ENCODE assay signal across 8 cellular contexts in the genomic region with DNA sequence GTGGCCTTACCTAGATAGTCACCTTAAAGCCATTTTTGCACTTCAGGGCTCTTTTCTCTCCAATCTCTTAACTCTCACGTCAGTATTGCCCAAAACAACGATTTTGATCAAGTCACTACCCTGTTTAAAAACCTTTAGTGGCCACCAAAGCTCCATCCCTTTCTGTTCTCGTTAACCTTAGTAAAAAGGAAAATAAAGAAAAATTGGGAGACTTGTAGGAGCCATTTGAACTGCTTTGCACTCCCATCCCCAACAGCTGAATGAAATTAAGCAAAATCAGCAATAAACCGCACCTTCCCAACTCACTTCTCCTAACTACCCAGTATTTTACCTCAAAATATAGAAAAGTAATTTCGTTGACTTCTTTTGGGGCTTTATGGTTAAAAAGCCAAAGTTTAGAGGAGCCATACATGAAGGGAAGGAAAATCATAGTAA. TPM values are rescaled to one million over a fixed set of nuclear protein-coding genes. Genes with fewer than 3 reads are reported as not detected.
DNase-seq lines count a peak whose midpoint lies in the region; FAIRE-seq and TF ChIP-seq lines count a peak whose summit lies in the region.

No MANE protein-coding gene starts in this region.

- H3K4me3 Mint-ChIP-seq in activated naive CD4-positive, alpha-beta T cell treated with anti-CD3 and anti-CD28 coated beads, Interleukin-2, amount 50 U/mL, for 24 hours, result peak overlapping the region; percentile 97
- H3K4me3 Mint-ChIP-seq in type B pancreatic cell, result peak overlapping the region; percentile 90

- H3K9ac ChIP-seq in mesenchymal stem cell (ENCODE audit: low read length), result peak overlapping the region; percentile 89

- no peaks in the 10 kb centered on the region for H3K27me3 ChIP-seq in brain microvascular endothelial cell (replicated peaks)
- no peaks in the 10 kb centered on the region for H3K27me3 ChIP-seq in mesenchymal stem cell (ENCODE audit: control insufficient read depth in 1 of 2, insufficient read depth in 1 of 2, low read length in 2 of 2)

- H3K14ac ChIP-seq in mesenchymal stem cell (ENCODE audit: low read length in 2 of 2), result no peak overlapping the region

- peaks cover 45% of the 10 kb centered on the region for H3K4me1 Mint-ChIP-seq in activated naive CD4-positive, alpha-beta T cell treated with anti-CD3 and anti-CD28 coated beads, Interleukin-2, amount 50 U/mL, for 24 hours
- H3K4me1 Mint-ChIP-seq in type B pancreatic cell (ENCODE audit: unreplicated experiment), result peaks cover 18% of the 10 kb centered on the region

- peak overlapping the region; percentile 89 for H3K27ac Mint-ChIP-seq in activated naive CD4-positive, alpha-beta T cell treated with anti-CD3 and anti-CD28 coated beads, Interleukin-2, amount 50 U/mL, for 24 hours
- H3K27ac Mint-ChIP-seq in type B pancreatic cell, result peak overlapping the region; percentile 80

- no peak overlapping the region for H4K91ac ChIP-seq in mesenchymal stem cell (ENCODE audit: low read length)

- H4K8ac ChIP-seq in mesenchymal stem cell (ENCODE audit: low read length), result peak overlapping the region; percentile 94

- no peak overlapping the region for H3K23ac ChIP-seq in mesenchymal stem cell (ENCODE audit: low read length in 2 of 2)

- H2BK12ac ChIP-seq in mesenchymal stem cell (ENCODE audit: low read length in 2 of 2), result no peak overlapping the region

- FAIRE-seq in GM12892 (lab: Jason Lieb, UNC), result no peak

- H3K36me3 ChIP-seq in brain microvascular endothelial cell (replicated peaks), result no peaks in the 10 kb centered on the region
- H3K36me3 ChIP-seq in mesenchymal stem cell (ENCODE audit: control insufficient read depth in 1 of 2, insufficient read depth in 2 of 2, low read depth in 1 of 2, low read length in 2 of 2), result no peaks in the 10 kb centered on the region

- no peaks in the 10 kb centered on the region for H3K79me1 ChIP-seq in mesenchymal stem cell (replicated peaks; ENCODE audit: low read length, poor library complexity, severe bottlenecking)

- peak overlapping the region; percentile 72 for H2AFZ ChIP-seq in mesenchymal stem cell (ENCODE audit: low read depth, low read length)

- H3K9me3 Mint-ChIP-seq in activated naive CD4-positive, alpha-beta T cell treated with anti-CD3 and anti-CD28 coated beads, Interleukin-2, amount 50 U/mL, for 24 hours, result no peaks in the 10 kb centered on the region
- no peaks in the 10 kb centered on the region for H3K9me3 Mint-ChIP-seq in type B pancreatic cell

- peaks cover 3% of the 10 kb centered on the region for H3K4me1 ChIP-seq in mesenchymal stem cell (ENCODE audit: control insufficient read depth, insufficient read depth, low read depth, low read length)

- no peaks in the 10 kb centered on the region for H3K9me3 ChIP-seq in mesenchymal stem cell (ENCODE audit: control insufficient read depth, low read length)

- TF ChIP-seq POLR2A in GM12892 (IDR thresholded peaks at IDR 0.05; ENCODE audit: low read depth, low read length), result no peak

- no peak overlapping the region for H2BK5ac ChIP-seq in mesenchymal stem cell (ENCODE audit: low read depth, low read length, poor library complexity, severe bottlenecking)

- H3K36me3 Mint-ChIP-seq in activated naive CD4-positive, alpha-beta T cell treated with anti-CD3 and anti-CD28 coated beads, Interleukin-2, amount 50 U/mL, for 24 hours, result peaks cover 1% of the 10 kb centered on the region
- no peaks in the 10 kb centered on the region for H3K36me3 Mint-ChIP-seq in type B pancreatic cell

- TF ChIP-seq CTCF in brain microvascular endothelial cell (IDR thresholded peaks at IDR 0.05; ENCODE audit: low read depth, low read length, missing control alignments) (no peak), type B pancreatic cell (conservative IDR thresholded peaks at IDR 0.05) (no peak)

- peak overlapping the region; percentile 78 for H3K4me2 ChIP-seq in mesenchymal stem cell (ENCODE audit: low read length, poor library complexity, severe bottlenecking)

- no peak overlapping the region for H3K27ac ChIP-seq in brain microvascular endothelial cell
- no peak overlapping the region for H3K27ac ChIP-seq in mesenchymal stem cell (ENCODE audit: low read length, poor library complexity, severe bottlenecking)

- no peaks in the 10 kb centered on the region for H3K27me3 Mint-ChIP-seq in activated naive CD4-positive, alpha-beta T cell treated with anti-CD3 and anti-CD28 coated beads, Interleukin-2, amount 50 U/mL, for 24 hours
- no peaks in the 10 kb centered on the region for H3K27me3 Mint-ChIP-seq in type B pancreatic cell

- no peak overlapping the region for H2BK15ac ChIP-seq in mesenchymal stem cell (ENCODE audit: low read depth, poor library complexity, severe bottlenecking)

- WGBS in mesenchymal stem cell, result 67% methylated on average over 3 of the region's 5 CpGs

- no peak overlapping the region for H2BK120ac ChIP-seq in mesenchymal stem cell (ENCODE audit: low read depth, low read length)

- no peak overlapping the region for H2AK5ac ChIP-seq in mesenchymal stem cell (ENCODE audit: low read length, severe bottlenecking)

- DNase-seq in activated naive CD4-positive, alpha-beta T cell treated with Interleukin-2 at 50 U/mL for 16 hours, result no peak
- DNase-seq in brain microvascular endothelial cell (no peak), mesenchymal stem cell (no peak), type B pancreatic cell (ENCODE audit: extremely low spot score, unreplicated experiment) (no peak), GM12892 (ENCODE audit: insufficient read length) (no peak), dermis blood vessel endothelial cell (no peak)
- DNase-seq in stimulated activated naive CD4-positive, alpha-beta T cell treated with Interleukin-2 at 50 U/mL for 16 hours (lab: John Stamatoyannopoulos, UW), result no peak

- in situ Hi-C loops in brain microvascular endothelial cell (cut with HindIII; ENCODE audit: low pct_ligation_motif_present, low sequenced_read_pairs), result no loop called here

- H3K4me3 ChIP-seq in brain microvascular endothelial cell (ENCODE audit: low read depth, low read length) (peak overlapping the region; percentile 96), mesenchymal stem cell (ENCODE audit: insufficient read depth in 1 of 2, low read depth in 1 of 2, low read length in 2 of 2) (peak overlapping the region in 1 of 2 experiments; percentile 95)

- H3K4ac ChIP-seq in mesenchymal stem cell (ENCODE audit: low read depth in 1 of 2, low read length in 2 of 2), result no peak overlapping the region

- peak overlapping the region in 1 of 2 experiments; percentile 91 for H3K18ac ChIP-seq in mesenchymal stem cell (ENCODE audit: low read depth in 1 of 2, low read length in 2 of 2)

RNA-seq across cellular contexts. Expression of a gene that starts 0.7 kb away (rescaled TPM):
- 25.4 TPM for polyA plus RNA-seq in mesenchymal stem cell (2013, experiment 1 of 2)
- polyA plus RNA-seq in mesenchymal stem cell (2013, experiment 2 of 2), result 28.4 TPM
- total RNA-seq in type B pancreatic cell (ENCODE audit: low replicate concordance) (39.3 and 56.0 TPM in 2 replicates), dermis blood vessel endothelial cell (134 and 161 TPM in 2 replicates)
- polyA plus RNA-seq in GM12892 (2012; ENCODE audit: missing spikeins), result 55.2 TPM
